In the genomic region with DNA sequence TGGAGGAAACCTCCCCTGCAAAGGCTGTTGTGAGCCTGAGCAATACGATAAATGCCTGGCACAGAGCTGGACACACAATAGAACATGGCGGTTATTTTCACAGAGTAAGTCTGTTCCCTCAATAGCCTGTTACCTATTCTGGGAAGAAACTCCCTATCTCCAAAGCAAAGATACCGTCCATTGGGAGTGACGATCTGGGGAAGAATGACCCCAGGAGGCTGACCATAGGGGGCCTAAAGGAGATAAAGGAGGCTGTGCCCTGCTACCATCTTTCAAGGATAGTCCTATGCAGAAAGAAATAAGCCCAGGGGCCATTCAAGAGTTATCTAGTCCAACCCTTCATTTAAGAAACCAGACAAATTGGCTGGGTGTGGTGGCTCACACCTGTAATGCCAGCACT, we compare ENCODE assay signal across 19 cellular contexts.
"Had no signal": no experiment of that assay in that cellular context is flagged by ENCODE, and none has a peak within 500 bp of the region (broad histone marks: within the 10 kb centered on the region; RNA-seq: fewer than 3 reads in every experiment).

No MANE protein-coding gene starts in this region.

- H3K9me3 Mint-ChIP-seq: activated T-cell treated with anti-CD3 and anti-CD28 coated beads, Interleukin-2, amount 50 U/mL, for 72 hours; WTC11 had no signal

- H3K9me3 ChIP-seq: neutrophil had no signal

- H3K4me3 Mint-ChIP-seq: activated CD8-positive, alpha-beta T cell treated with anti-CD3 and anti-CD28 coated beads, Interleukin-2, amount 10 ng/mL, durations not matched to agents 7 days and 5 days; activated naive CD8-positive, alpha-beta T cell; activated T-cell treated with anti-CD3 and anti-CD28 coated beads, Interleukin-2, amount 50 U/mL, for 72 hours; immature natural killer cell; WTC11 had no signal

- DNase-seq: activated CD4-positive, alpha-beta T cell treated with anti-CD3 and anti-CD28 coated beads for 4 hours; activated CD8-positive, alpha-beta memory T cell treated with anti-CD3 and anti-CD28 coated beads, Interleukin-2, amount 50 U/mL, for 4 hours; activated CD8-positive, alpha-beta T cell treated with anti-CD3 and anti-CD28 coated beads, Interleukin-2, amount 10 ng/mL, durations not matched to agents 7 days and 5 days; activated gamma-delta T cell treated with Interleukin-2 at 50 U/mL for 16 hours; activated T-cell treated with anti-CD3 and anti-CD28 coated beads, Interleukin-2, amount 50 U/mL, for 72 hours; amniotic stem cell; brain microvascular endothelial cell; cortex of kidney; effector CD8-positive, alpha-beta T cell; foreskin melanocyte; immature natural killer cell; stimulated activated CD4-positive, alpha-beta T cell treated with anti-CD3 and anti-CD28 coated beads, Interleukin-4, amount 100 ng/mL, for 4 hours; stimulated activated CD8-positive, alpha-beta memory T cell treated with anti-CD3 and anti-CD28 coated beads, Interleukin-4, amount 100 ng/mL, for 48 hours; stimulated activated naive CD8-positive, alpha-beta T cell treated with anti-CD3 and anti-CD28 coated beads, Interleukin-15, Interleukin-2, amounts not matched to agents 100 U/mL and 50 U/mL, for 24 hours; T-helper 2 cell had no signal

- H3K27ac Mint-ChIP-seq: activated CD8-positive, alpha-beta T cell treated with anti-CD3 and anti-CD28 coated beads, Interleukin-2, amount 10 ng/mL, durations not matched to agents 7 days and 5 days; activated naive CD8-positive, alpha-beta T cell; activated T-cell treated with anti-CD3 and anti-CD28 coated beads, Interleukin-2, amount 50 U/mL, for 72 hours; immature natural killer cell; WTC11 had no signal

- H3K79me2 ChIP-seq: parathyroid adenoma had no signal

- H3K36me3 Mint-ChIP-seq: activated naive CD8-positive, alpha-beta T cell; immature natural killer cell; WTC11 had no signal

- H3K36me3 ChIP-seq: brain microvascular endothelial cell, neutrophil had no signal

- H3K4me1 ChIP-seq: parathyroid adenoma had no signal

- H3K27ac ChIP-seq: brain microvascular endothelial cell, neutrophil, parathyroid adenoma had no signal

- H3K9ac ChIP-seq: parathyroid adenoma had no signal

- H3K27me3 ChIP-seq: brain microvascular endothelial cell had no signal

- ATAC-seq: activated CD8-positive, alpha-beta T cell treated with anti-CD3 and anti-CD28 coated beads, Interleukin-2, amount 10 ng/mL, durations not matched to agents 7 days and 5 days; activated T-cell treated with anti-CD3 and anti-CD28 coated beads, Interleukin-2, amount 50 U/mL, for 72 hours; stimulated activated naive CD8-positive, alpha-beta T cell treated with anti-CD3 and anti-CD28 coated beads, Interleukin-15, Interleukin-2, amounts not matched to agents 100 U/mL and 50 U/mL, for 24 hours; WTC11 had no signal

- H3K27me3 Mint-ChIP-seq: activated naive CD8-positive, alpha-beta T cell had no signal
